Comparison of ENCODE assay signal across 8 cellular contexts in genomic region chr12:122891661-122892525, GRCh38. TPM values are rescaled to one million over a fixed set of nuclear protein-coding genes. Genes with fewer than 3 reads are reported as not detected.
DNase-seq lines count a peak whose midpoint lies in the region; ATAC-seq and TF ChIP-seq lines count a peak whose summit lies in the region.

No MANE protein-coding gene starts in this region.

- no peak overlapping the region for H3K4me3 Mint-ChIP-seq in activated naive CD4-positive, alpha-beta T cell treated with anti-CD3 and anti-CD28 coated beads, Interleukin-2, amount 10 ng/mL, durations not matched to agents 7 days and 5 days

- peaks cover 26% of the 10 kb centered on the region for H3K36me3 Mint-ChIP-seq in activated naive CD4-positive, alpha-beta T cell treated with anti-CD3 and anti-CD28 coated beads, Interleukin-2, amount 10 ng/mL, durations not matched to agents 7 days and 5 days

- H3K4me1 Mint-ChIP-seq in activated naive CD4-positive, alpha-beta T cell treated with anti-CD3 and anti-CD28 coated beads, Interleukin-2, amount 10 ng/mL, durations not matched to agents 7 days and 5 days = peaks cover 87% of the 10 kb centered on the region

- POLR2A ChIA-PET in SK-N-SH (lab: Yijun Ruan, JAX) = no interaction called here

- H3K9me3 ChIP-seq in Loucy (ENCODE audit: insufficient read depth, low read depth, low read length) = no peaks in the 10 kb centered on the region
- no peaks in the 10 kb centered on the region for H3K9me3 ChIP-seq in mucosa of stomach (ENCODE audit: control insufficient read depth, low read length)
- H3K9me3 ChIP-seq in SK-N-SH = no peaks in the 10 kb centered on the region

- H3K27ac ChIP-seq in SK-N-SH (ENCODE audit: low read depth in 2 of 2, low read length in 1 of 2) = no peak overlapping the region

- H3K9me3 Mint-ChIP-seq in activated naive CD4-positive, alpha-beta T cell treated with anti-CD3 and anti-CD28 coated beads, Interleukin-2, amount 10 ng/mL, durations not matched to agents 7 days and 5 days = no peaks in the 10 kb centered on the region

- H4K20me1 ChIP-seq in Loucy (ENCODE audit: insufficient read depth, low read length, poor library complexity, severe bottlenecking) (peaks cover 54% of the 10 kb centered on the region), SK-N-SH (ENCODE audit: insufficient read depth) (peaks cover 63% of the 10 kb centered on the region)

- TF ChIP-seq CTCF in AG09309 (IDR thresholded peaks at IDR 0.05; ENCODE audit: control insufficient read depth, insufficient read depth, low read depth, low read length, missing control alignments) = no peak
- TF ChIP-seq CTCF in Loucy (conservative IDR thresholded peaks at IDR 0.05; ENCODE audit: low read length) = no peak
- TF ChIP-seq CTCF in cardiac fibroblast (IDR thresholded peaks at IDR 0.05; ENCODE audit: low read depth, low read length) = no peak
- no peak for TF ChIP-seq CTCF in SK-N-SH (IDR thresholded peaks at IDR 0.05)

- CTCF ChIA-PET in activated naive CD4-positive, alpha-beta T cell treated with anti-CD3 and anti-CD28 coated beads, Interleukin-2, amount 10 ng/mL, durations not matched to agents 7 days and 5 days (lab: Charles Lee) = interaction anchor here (1.4 kb wide), 1 partner anchor 61 kb away, joined by 3 read pairs; no protein-coding TSS in a partner anchor
- CTCF ChIA-PET in SK-N-SH (lab: Yijun Ruan, JAX) = interaction anchor here (1.2 to 2.4 kb wide), 5 partner anchors 9 to 61 kb away, joined by 3 to 11 read pairs (median 4); no protein-coding TSS in a partner anchor

- peaks cover 24% of the 10 kb centered on the region for H3K27me3 Mint-ChIP-seq in activated naive CD4-positive, alpha-beta T cell treated with anti-CD3 and anti-CD28 coated beads, Interleukin-2, amount 10 ng/mL, durations not matched to agents 7 days and 5 days

- H3F3A ChIP-seq in Loucy (ENCODE audit: low read depth) = peaks cover 2% of the 10 kb centered on the region; the same call in 1 of the 2 replicates
- H3F3A ChIP-seq in SK-N-SH (replicated peaks; ENCODE audit: insufficient read depth) = peaks cover 19% of the 10 kb centered on the region

- no peak overlapping the region for H2AFZ ChIP-seq in Loucy (ENCODE audit: low read length)
- H2AFZ ChIP-seq in SK-N-SH (ENCODE audit: low read depth) = no peak overlapping the region

- H3K4me1 ChIP-seq in Loucy (ENCODE audit: insufficient read depth, low read length, poor library complexity, severe bottlenecking) (peaks cover 60% of the 10 kb centered on the region), mucosa of stomach (ENCODE audit: control insufficient read depth, insufficient read depth, low read length) (peaks cover 67% of the 10 kb centered on the region), SK-N-SH (ENCODE audit: control insufficient read depth in 1 of 2, insufficient read depth in 2 of 2, low read depth in 1 of 2, low read length in 1 of 2) (peaks cover 22 to 27% of the 10 kb centered on the region in 2 experiments)

- TF ChIP-seq RAD21 in SK-N-SH (IDR thresholded peaks at IDR 0.05; ENCODE audit: low read length) = no peak

- DNase-seq in AG09309 (ENCODE audit: low read depth) (peak; percentile 42), cardiac fibroblast (ENCODE audit: low read depth in 2 of 2) (peak; percentile 64 to 78), SK-N-SH (no peak), D341Med (ENCODE audit: low spot score) (no peak)
- no peak for DNase-seq in activated naive CD4-positive, alpha-beta T cell treated with anti-CD3 and anti-CD28 coated beads, Interleukin-2, amount 10 ng/mL, durations not matched to agents 7 days and 5 days

- 81% methylated on average over 10 of the region's 10 CpGs for WGBS in SK-N-SH (ENCODE audit: low lambda C conversion rate)

- no peaks in the 10 kb centered on the region for H3K27me3 ChIP-seq in Loucy (ENCODE audit: insufficient read depth, low read length, poor library complexity, severe bottlenecking)
- no peaks in the 10 kb centered on the region for H3K27me3 ChIP-seq in mucosa of stomach (ENCODE audit: control insufficient read depth, insufficient read depth, low read length)
- no peaks in the 10 kb centered on the region for H3K27me3 ChIP-seq in SK-N-SH (ENCODE audit: insufficient read depth)

- H3K27ac Mint-ChIP-seq in activated naive CD4-positive, alpha-beta T cell treated with anti-CD3 and anti-CD28 coated beads, Interleukin-2, amount 10 ng/mL, durations not matched to agents 7 days and 5 days = no peak overlapping the region

- H3K79me2 ChIP-seq in Loucy (ENCODE audit: insufficient read depth, low read length) = peaks cover 96% of the 10 kb centered on the region
- H3K79me2 ChIP-seq in SK-N-SH (ENCODE audit: insufficient read depth) = peaks cover 87% of the 10 kb centered on the region

- H3K36me3 ChIP-seq in Loucy (ENCODE audit: insufficient read depth, low read length) (no peaks in the 10 kb centered on the region), mucosa of stomach (ENCODE audit: control insufficient read depth, insufficient read depth, low read length) (no peaks in the 10 kb centered on the region), SK-N-SH (replicated peaks in 1 of 2; ENCODE audit: control insufficient read depth in 1 of 2, insufficient read depth in 2 of 2, low read length in 1 of 2) (no peaks in the 10 kb centered on the region)

- H3K9ac ChIP-seq in Loucy (ENCODE audit: low read depth, low read length, poor library complexity, severe bottlenecking) (peak overlapping the region; percentile 2), mucosa of stomach (ENCODE audit: low read length) (peak overlapping the region; percentile 64), SK-N-SH (no peak overlapping the region)

- no peak for ATAC-seq in GM18520 (IDR thresholded peaks at IDR 0.05; ENCODE audit: unreplicated experiment)

- H3K9me2 ChIP-seq in Loucy (replicated peaks; ENCODE audit: low read depth, low read length) (no peaks in the 10 kb centered on the region), SK-N-SH (no peaks in the 10 kb centered on the region)

- peak overlapping the region; percentile 2; the same call in 1 of the 2 replicates for H3K4me3 ChIP-seq in AG09309 (ENCODE audit: control insufficient read depth, low read depth, low read length)
- H3K4me3 ChIP-seq in Loucy (ENCODE audit: low read length, poor library complexity, severe bottlenecking) = peak overlapping the region; percentile 59
- H3K4me3 ChIP-seq in cardiac fibroblast (replicated peaks in 1 of 2; ENCODE audit: low read depth in 2 of 2, low read length in 2 of 2) = peak overlapping the region in 1 of 2 donors; percentile 31
- no peak overlapping the region for H3K4me3 ChIP-seq in mucosa of stomach (ENCODE audit: low read length)
- H3K4me3 ChIP-seq in SK-N-SH (ENCODE audit: low read depth in 2 of 2, low read length in 1 of 2) = no peak overlapping the region

- TF ChIP-seq EP300 in SK-N-SH (IDR thresholded peaks at IDR 0.05; ENCODE audit: borderline replicate concordance in 1 of 2, low read depth in 1 of 2, low read length in 1 of 2) = no peak

- H3K4me2 ChIP-seq in Loucy (ENCODE audit: low read depth, low read length, poor library complexity, severe bottlenecking) (peak overlapping the region; percentile 94), SK-N-SH (no peak overlapping the region)

TF ChIP-seq in SK-N-SH, 30 proteins besides CTCF, POLR2A, EP300 and RAD21:
- no peak for TF ChIP-seq RXRA (IDR thresholded peaks at IDR 0.05; ENCODE audit: borderline replicate concordance, low read depth)
- TF ChIP-seq TEAD4 (IDR thresholded peaks at IDR 0.05; ENCODE audit: borderline replicate concordance, insufficient read depth) = no peak
- TF ChIP-seq MEF2A (IDR thresholded peaks at IDR 0.05; ENCODE audit: borderline replicate concordance, low read depth) = no peak
- TF ChIP-seq FOXJ3 (CRISPR knock-in tag; IDR thresholded peaks at IDR 0.05) = no peak
- no peak for TF ChIP-seq PBX3 (IDR thresholded peaks at IDR 0.05)
- TF ChIP-seq FOXM1 (IDR thresholded peaks at IDR 0.05; ENCODE audit: low read depth) = no peak
- TF ChIP-seq USF2 (IDR thresholded peaks at IDR 0.05; ENCODE audit: borderline replicate concordance, low read depth, low read length) = no peak
- TF ChIP-seq POLR2AphosphoS5 (IDR thresholded peaks at IDR 0.05; ENCODE audit: low read depth, low read length) = no peak
- no peak for TF ChIP-seq IRF3 (IDR thresholded peaks at IDR 0.05; ENCODE audit: low read depth, low read length)
- no peak for TF ChIP-seq MXI1 (IDR thresholded peaks at IDR 0.05; ENCODE audit: low read depth, low read length)
- TF ChIP-seq TAF1 (IDR thresholded peaks at IDR 0.05; ENCODE audit: borderline replicate concordance, low read depth, low read length) = no peak

RNA-seq across cellular contexts. Expression of gene VPS37B, which starts 4.0 kb away (rescaled TPM):
- 20.9 and 41.1 TPM in 2 replicates for polyA plus RNA-seq in SK-N-SH (2012; rRNA removed)
- 28.4 and 30.0 TPM in 2 replicates for polyA plus RNA-seq in SK-N-SH (2012; cell fraction: cytosol; rRNA removed)
- 28.8 and 35.8 TPM in 2 replicates for polyA plus RNA-seq in SK-N-SH (2012; cell fraction: nucleus; rRNA removed)

RNA-seq across cellular contexts. Expression of gene HIP1R, which starts 56.6 kb away (rescaled TPM):
- 20.6 and 21.1 TPM in 2 replicates for polyA plus RNA-seq in SK-N-SH (2012; rRNA removed)
- 5.6 and 8.7 TPM in 2 replicates for polyA plus RNA-seq in SK-N-SH (2012; cell fraction: cytosol; rRNA removed)
- polyA plus RNA-seq in SK-N-SH (2012; cell fraction: nucleus; rRNA removed) = 122 and 128 TPM in 2 replicates

Comparison
In these comparisons a context has a peak if more than half of its experiments do, and no peak if none do; other contexts are left out.
1. DNase-seq: peak in AG09309 (single experiment) and cardiac fibroblast (2 of 2); none in activated naive CD4-positive, alpha-beta T cell treated with anti-CD3 and anti-CD28 coated beads, Interleukin-2, amount 10 ng/mL, durations not matched to agents 7 days and 5 days (single experiment), SK-N-SH (single experiment) and D341Med (single experiment).
2. H3K4me3 ChIP-seq: peak in AG09309 (single experiment) and Loucy (single experiment); none in mucosa of stomach (single experiment) and SK-N-SH (0 of 2).